ENCODE assay signal across 8 cellular contexts in the genomic region with DNA sequence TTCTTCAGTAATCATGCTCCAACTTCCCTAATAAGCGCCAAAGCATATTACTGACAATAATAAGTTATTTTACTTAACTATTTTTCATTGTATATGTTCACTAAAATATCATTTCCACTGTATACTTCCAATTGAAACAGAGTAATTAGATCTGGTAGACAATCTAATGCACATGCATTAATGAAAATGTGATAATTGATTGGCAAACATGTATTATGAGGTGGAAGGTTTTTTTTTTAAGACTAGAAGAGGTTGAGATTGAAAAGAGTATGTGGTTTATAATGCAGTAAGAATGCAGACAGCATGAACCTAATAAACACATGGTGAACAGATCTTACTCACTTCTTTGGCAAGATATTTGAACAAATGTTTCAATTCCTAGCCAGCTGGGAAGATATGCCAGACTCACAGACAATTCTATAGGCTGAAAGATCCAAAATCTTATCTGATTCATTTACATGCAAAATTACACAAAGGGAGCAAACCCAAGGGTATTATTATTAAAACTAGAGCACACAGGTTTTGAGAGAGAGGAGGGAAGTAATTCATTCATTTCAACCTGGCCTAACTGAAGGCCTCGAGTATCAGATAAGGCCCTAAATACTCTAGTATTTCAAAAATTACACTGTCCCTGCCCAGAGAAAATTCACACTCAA. TPM values are rescaled to one million over a fixed set of nuclear protein-coding genes. Genes with fewer than 3 reads are reported as not detected.
DNase-seq lines count a peak whose midpoint lies in the region; ATAC-seq and TF ChIP-seq lines count a peak whose summit lies in the region.

No MANE protein-coding gene starts in this region.

- no peaks in the 10 kb centered on the region for H3K27me3 Mint-ChIP-seq in Caco-2 (ENCODE audit: insufficient read depth, unreplicated experiment)

- intact Hi-C loops in Caco-2 (cut with micrococcal nuclease; ENCODE audit: unreplicated experiment) (no loop called here), mucosa of descending colon (cut with DNase I, micrococcal nuclease) (no loop called here)

- CTCF ChIA-PET in Caco-2 (lab: Charles Lee), result no interaction called here

- H2BK5ac ChIP-seq in neuronal stem cell (ENCODE audit: low read length), result no peak overlapping the region

- H3K9me3 ChIP-seq in Caco-2 (no peaks in the 10 kb centered on the region), endocrine pancreas (ENCODE audit: control insufficient read depth, low read length) (no peaks in the 10 kb centered on the region), neuronal stem cell (replicated peaks in 1 of 2; ENCODE audit: control insufficient read depth in 2 of 2, insufficient read depth in 1 of 2, low read depth in 1 of 2, low read length in 2 of 2) (no peaks in the 10 kb centered on the region), mucosa of descending colon (no peaks in the 10 kb centered on the region)

- H3K9ac ChIP-seq in endocrine pancreas (ENCODE audit: control insufficient read depth, insufficient read depth, low read length), result no peak overlapping the region
- no peak overlapping the region for H3K9ac ChIP-seq in neuronal stem cell (ENCODE audit: low read depth, low read length, poor library complexity)

- H3K4me3 ChIP-seq in Caco-2 (ENCODE audit: low read depth, low read length) (peak overlapping the region; percentile 99; the same call in 1 of the 2 replicates), LNCaP clone FGC (ENCODE audit: low read depth, low read length) (peak overlapping the region; percentile 59; the same call in 1 of the 2 replicates), endocrine pancreas (ENCODE audit: control insufficient read depth, insufficient read depth, low read length) (peak overlapping the region; percentile 98), neuronal stem cell (ENCODE audit: low read length in 2 of 2) (peak overlapping the region in 1 of 2 donors; percentile 78), mucosa of descending colon (no peak overlapping the region)

- no peak overlapping the region for H3K23ac ChIP-seq in neuronal stem cell (ENCODE audit: low read depth, low read length, poor library complexity)

- H2AFZ ChIP-seq in neuronal stem cell (ENCODE audit: low read length), result no peak overlapping the region

- no peak overlapping the region for H2BK12ac ChIP-seq in neuronal stem cell (ENCODE audit: low read length)

- no peak overlapping the region for H3K18ac ChIP-seq in neuronal stem cell (ENCODE audit: low read length)

- no peak overlapping the region for H4K8ac ChIP-seq in neuronal stem cell (ENCODE audit: low read depth, low read length)

- no peak overlapping the region for H2BK15ac ChIP-seq in neuronal stem cell (ENCODE audit: low read length)

- peaks cover 17% of the 10 kb centered on the region for H3K36me3 Mint-ChIP-seq in Caco-2 (ENCODE audit: insufficient read depth, unreplicated experiment)

- H3K27ac Mint-ChIP-seq in Caco-2 (ENCODE audit: unreplicated experiment), result peak overlapping the region; percentile 42

- no peaks in the 10 kb centered on the region; the same call in 1 of the 2 replicates for H3K27me3 ChIP-seq in Caco-2 (replicated peaks; ENCODE audit: control insufficient read depth, insufficient read depth, low read length)
- H3K27me3 ChIP-seq in endocrine pancreas (ENCODE audit: control insufficient read depth, insufficient read depth, low read length), result no peaks in the 10 kb centered on the region
- H3K27me3 ChIP-seq in neuronal stem cell (ENCODE audit: control insufficient read depth in 3 of 3, insufficient read depth in 3 of 3, low read depth in 1 of 3, low read length in 3 of 3), result peaks cover 0 to 6% (median 0%) of the 10 kb centered on the region in 3 experiments

- no peak for ATAC-seq in mucosa of descending colon
- ATAC-seq in left lobe of liver, result no peak
- no peak for ATAC-seq in HG03159 (IDR thresholded peaks at IDR 0.05; ENCODE audit: unreplicated experiment)

- no peak overlapping the region for H3K14ac ChIP-seq in neuronal stem cell (ENCODE audit: low read length)

- POLR2A ChIA-PET in Caco-2 (lab: Charles Lee), result no interaction called here

- no peak overlapping the region for H2AK5ac ChIP-seq in neuronal stem cell (ENCODE audit: low read depth, low read length)

- H3K4me3 Mint-ChIP-seq in Caco-2 (ENCODE audit: unreplicated experiment), result peak overlapping the region; percentile 89

- peak overlapping the region; percentile 25 for H3K4me2 ChIP-seq in neuronal stem cell (ENCODE audit: insufficient read depth, low read length, poor library complexity, severe bottlenecking)

- TF ChIP-seq CTCF in Caco-2 (IDR thresholded peaks at IDR 0.05; ENCODE audit: insufficient read depth in 1 of 2, low read depth in 1 of 2, low read length in 1 of 2, severe bottlenecking in 1 of 2, unreplicated experiment in 1 of 2), result no peak
- TF ChIP-seq CTCF in LNCaP clone FGC (IDR thresholded peaks at IDR 0.05; ENCODE audit: control insufficient read depth, extremely low read depth, insufficient read depth), result no peak
- TF ChIP-seq CTCF in mucosa of descending colon (IDR thresholded peaks at IDR 0.05), result no peak

- H3K4me1 ChIP-seq in Caco-2, result peaks cover 23% of the 10 kb centered on the region
- H3K4me1 ChIP-seq in endocrine pancreas (ENCODE audit: control insufficient read depth, insufficient read depth, low read length), result peaks cover 42% of the 10 kb centered on the region
- peaks cover 4 to 9% of the 10 kb centered on the region in 2 donors for H3K4me1 ChIP-seq in neuronal stem cell (ENCODE audit: control insufficient read depth in 2 of 2, insufficient read depth in 1 of 2, low read depth in 1 of 2, low read length in 2 of 2)
- H3K4me1 ChIP-seq in mucosa of descending colon (ENCODE audit: low read depth), result peaks cover 22% of the 10 kb centered on the region

- no peak overlapping the region for H3K4ac ChIP-seq in neuronal stem cell (ENCODE audit: low read length)

- H3K79me1 ChIP-seq in neuronal stem cell (ENCODE audit: low read depth, low read length), result peaks cover 6% of the 10 kb centered on the region

- BruUV-seq in Caco-2 (replicated peaks; lab: Mats Ljungman, UMichigan), result no TSS peak

- no peak overlapping the region for H3K27ac ChIP-seq in neuronal stem cell (replicated peaks; ENCODE audit: low read length)

- peaks cover 28% of the 10 kb centered on the region for H3K4me1 Mint-ChIP-seq in Caco-2 (ENCODE audit: low read depth, unreplicated experiment)

- H3K36me3 ChIP-seq in Caco-2 (ENCODE audit: control insufficient read depth, insufficient read depth, low read length) (no peaks in the 10 kb centered on the region), endocrine pancreas (ENCODE audit: control insufficient read depth, insufficient read depth, low read length) (no peaks in the 10 kb centered on the region), neuronal stem cell (replicated peaks in 1 of 2; ENCODE audit: control insufficient read depth in 2 of 2, insufficient read depth in 2 of 2, low read length in 2 of 2) (no peaks in the 10 kb centered on the region), mucosa of descending colon (ENCODE audit: low read depth) (no peaks in the 10 kb centered on the region)

- DNase-seq in Caco-2, result no peak
- no peak for DNase-seq in LNCaP clone FGC (ENCODE audit: low read depth)
- no peak for DNase-seq in neuronal stem cell (ENCODE audit: low spot score)
- no peak for DNase-seq in NCI-H526 treated with DMSO at 0.1 percent for 48 hours (lab: John Stamatoyannopoulos, UW)
- no peak for DNase-seq in mucosa of descending colon
- DNase-seq in left lobe of liver (ENCODE audit: low spot score), result no peak

- no peak overlapping the region for H2BK120ac ChIP-seq in neuronal stem cell (ENCODE audit: low read depth, low read length)

- H3K9me3 Mint-ChIP-seq in Caco-2 (ENCODE audit: unreplicated experiment), result no peaks in the 10 kb centered on the region

- no CpG with 5 or more reads among the region's 2 CpGs for WGBS in neuronal stem cell (ENCODE audit: extremely low coverage in 2 of 2, insufficient read length in 2 of 2, insufficient replicate concordance in 1 of 2), 2 donors

- H4K91ac ChIP-seq in neuronal stem cell (ENCODE audit: low read depth, low read length, poor library complexity), result no peak overlapping the region

RNA-seq across cellular contexts. Expression of gene NCKAP1, which starts 2.8 kb away (rescaled TPM):
- total RNA-seq in Caco-2 (2022) (154 and 162 TPM in 2 replicates), mucosa of descending colon (100 to 1,000 TPM in 1 of 3 donors, 10 to 100 TPM in 2; 81.5 to 194 (median 87.2) TPM), left lobe of liver (32.2 TPM)
- 67.2 TPM for polyA plus RNA-seq in neuronal stem cell (2013, experiment 1 of 2)
- 67.6 TPM for polyA plus RNA-seq in neuronal stem cell (2013, experiment 2 of 2)

RNA-seq across cellular contexts. Expression of gene DUSP19, which starts 43.1 kb away (rescaled TPM):
- total RNA-seq in Caco-2 (2022) (3.6 and 3.9 TPM in 2 replicates), mucosa of descending colon (1 to 10 TPM; 1.5 to 9.3 (median 2.8) TPM), left lobe of liver (1.2 TPM)
- 1.5 TPM for polyA plus RNA-seq in neuronal stem cell (2013, experiment 1 of 2)
- polyA plus RNA-seq in neuronal stem cell (2013, experiment 2 of 2), result 1.7 TPM
